In the genomic region with DNA sequence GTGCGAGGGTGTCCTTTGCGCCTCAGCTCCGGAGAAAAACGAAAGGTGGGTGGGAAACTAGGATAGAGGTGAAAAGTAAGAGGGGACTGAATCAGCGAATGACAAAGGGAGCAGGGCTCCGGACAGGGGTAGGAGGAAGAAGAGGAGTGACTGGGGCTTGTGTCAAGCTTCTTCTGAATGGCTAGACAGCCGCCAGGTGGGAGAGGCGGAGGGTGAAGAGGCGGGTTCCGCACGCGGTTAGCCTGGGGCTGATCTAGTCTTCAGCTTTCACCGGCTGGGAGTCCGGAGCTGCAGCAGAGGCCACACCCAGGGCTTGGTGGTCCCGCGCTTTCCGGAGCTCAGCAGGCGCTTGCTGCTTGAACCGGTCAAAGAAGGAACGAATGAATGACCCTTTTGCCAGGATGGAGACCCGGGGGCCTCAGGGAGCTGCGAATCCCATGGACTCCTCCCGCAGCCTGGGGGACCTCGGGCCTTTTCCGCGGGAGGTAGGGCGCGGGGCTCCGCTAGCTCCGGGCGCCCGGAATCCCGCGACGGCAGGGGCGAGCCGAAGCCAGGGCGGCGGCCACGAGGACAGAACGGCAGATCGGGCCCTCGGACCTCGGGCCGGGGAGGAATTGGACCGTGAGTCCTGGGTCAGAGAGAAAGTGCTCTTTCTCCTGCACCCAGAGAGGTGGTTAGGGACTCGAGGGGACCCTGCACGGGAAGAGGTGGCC, we compare ENCODE assay signal across 8 cellular contexts. TPM values are rescaled to one million over a fixed set of nuclear protein-coding genes. Genes with fewer than 3 reads are reported as not detected.
A peak's percentile ranks its signal among the peaks of the same experiment; 100 is the strongest.
DNase-seq lines count a peak whose midpoint lies in the region; ATAC-seq and TF ChIP-seq lines count a peak whose summit lies in the region.

A gene (plus strand): TSS at position 256 of the 713 bp plus-strand sequence. CDS start 125 bp downstream, at position 381.

- no peak within 1 kb of the TSS for H3K9ac ChIP-seq in adipocyte (ENCODE audit: low read length)

- no peaks in the 10 kb centered on the region for H3K36me3 ChIP-seq in adipocyte (ENCODE audit: control insufficient read depth, insufficient read depth, low read length, severe bottlenecking)
- no peaks in the 10 kb centered on the region for H3K36me3 ChIP-seq in spleen

- H3K4me1 ChIP-seq in adipocyte (ENCODE audit: control insufficient read depth, insufficient read depth, low read length): peaks cover 18% of the 10 kb centered on the region
- H3K4me1 ChIP-seq in spleen: peaks cover 4 to 24% (median 20%) of the 10 kb centered on the region in 6 donors

- H3K27ac ChIP-seq in spleen: no peak within 1 kb of the TSS

- no peak for TF ChIP-seq CTCF in spleen (IDR thresholded peaks at IDR 0.05 in 8 of 11, conservative IDR thresholded peaks at IDR 0.05 in 3 of 11)

- ATAC-seq in Right ventricle myocardium superior (ENCODE audit: poor library complexity): peak; percentile 53
- peak; percentile 67 for ATAC-seq in HG02870 (IDR thresholded peaks at IDR 0.05; ENCODE audit: unreplicated experiment)

- no peak for TF ChIP-seq POLR2A in spleen (IDR thresholded peaks at IDR 0.05)

- peaks cover 28% of the 10 kb centered on the region for H3K27me3 ChIP-seq in adipocyte (replicated peaks; ENCODE audit: control insufficient read depth, insufficient read depth, low read length)
- peaks cover 0 to 52% (median 25%) of the 10 kb centered on the region in 7 donors for H3K27me3 ChIP-seq in spleen (replicated peaks in 1 of 7)

- 1 to 12% (median 2%) methylated on average over 31 to 48 of the region's 48 CpGs for WGBS in spleen, 5 donors

- DNase-seq in Right ventricle myocardium superior: no peak
- DNase-seq in cardiac septum (ENCODE audit: low spot score): no peak
- DNase-seq in NCI-H345 (lab: John Stamatoyannopoulos, UW): peak; percentile 64
- peak; percentile 6 for DNase-seq in adipocyte (ENCODE audit: low read depth)
- DNase-seq in spleen: no peak
- DNase-seq in GOT3 (lab: John Stamatoyannopoulos, UW): no peak

- intact Hi-C loops in Right ventricle myocardium superior (cut with DNase I): no loop called here
- intact Hi-C loops in cardiac septum (cut with DNase I): no loop called here
- intact Hi-C loops in spleen (cut with DNase I; ENCODE audit: low total_unique reads): no loop called here

- H3K4me3 ChIP-seq in adipocyte (ENCODE audit: low read length): peak within 1 kb of the TSS; percentile 75
- peak within 1 kb of the TSS; percentile 72 for H3K4me3 ChIP-seq in iPS-18c (ENCODE audit: insufficient read depth, low read depth, low read length)
- peak within 1 kb of the TSS; percentile 9 to 65 (median 36) for H3K4me3 ChIP-seq in spleen

- H3K9me3 ChIP-seq in adipocyte (ENCODE audit: control insufficient read depth, low read length): no peaks in the 10 kb centered on the region
- H3K9me3 ChIP-seq in iPS-18c (ENCODE audit: control insufficient read depth, insufficient read depth, low read length): no peaks in the 10 kb centered on the region
- H3K9me3 ChIP-seq in spleen: no peaks in the 10 kb centered on the region

RNA-seq across cellular contexts. Expression of the gene that starts here (rescaled TPM):
- total RNA-seq in Right ventricle myocardium superior (not detected), cardiac septum (0.38 TPM), spleen (not detected)
- under 1 TPM in 1 of 3 donors, not detected in 2; 0.12 TPM for polyA plus RNA-seq in spleen

Comparison
In these comparisons a context has a peak if more than half of its experiments do, and no peak if none do; other contexts are left out.
1. Peak in ATAC-seq in Right ventricle myocardium superior; RNA of the gene not detected or under 1 TPM.
2. DNase-seq: peak in NCI-H345 (single experiment) and adipocyte (single experiment); none in Right ventricle myocardium superior (single experiment), cardiac septum (single experiment), spleen (single experiment) and GOT3 (single experiment).
3. Peak in every context shown above with its lines, with median percentiles within 50 percentile points of each other: H3K4me3 ChIP-seq.